In genomic region chr13:43061496-43062280, GRCh38 we compare ENCODE assay signal across 1 cellular context.
TF ChIP-seq lines count a peak whose summit lies in the region.

No MANE protein-coding gene starts in this region.

TF ChIP-seq in HCT116, 20 proteins besides CTCF, POLR2A, EP300 and RAD21:
- TF ChIP-seq SP1 (IDR thresholded peaks at IDR 0.05; ENCODE audit: low read depth), result peak; percentile 47; the same call in 1 of the 2 replicates
- TF ChIP-seq JUND (IDR thresholded peaks at IDR 0.05), result peak; percentile 60
- no peak for TF ChIP-seq TCF7L2 (IDR thresholded peaks at IDR 0.05; ENCODE audit: borderline replicate concordance, extremely low read depth, insufficient read depth, insufficient read length)
- TF ChIP-seq SRF (IDR thresholded peaks at IDR 0.05; ENCODE audit: low read depth), result no peak
- TF ChIP-seq, protein P1, sequence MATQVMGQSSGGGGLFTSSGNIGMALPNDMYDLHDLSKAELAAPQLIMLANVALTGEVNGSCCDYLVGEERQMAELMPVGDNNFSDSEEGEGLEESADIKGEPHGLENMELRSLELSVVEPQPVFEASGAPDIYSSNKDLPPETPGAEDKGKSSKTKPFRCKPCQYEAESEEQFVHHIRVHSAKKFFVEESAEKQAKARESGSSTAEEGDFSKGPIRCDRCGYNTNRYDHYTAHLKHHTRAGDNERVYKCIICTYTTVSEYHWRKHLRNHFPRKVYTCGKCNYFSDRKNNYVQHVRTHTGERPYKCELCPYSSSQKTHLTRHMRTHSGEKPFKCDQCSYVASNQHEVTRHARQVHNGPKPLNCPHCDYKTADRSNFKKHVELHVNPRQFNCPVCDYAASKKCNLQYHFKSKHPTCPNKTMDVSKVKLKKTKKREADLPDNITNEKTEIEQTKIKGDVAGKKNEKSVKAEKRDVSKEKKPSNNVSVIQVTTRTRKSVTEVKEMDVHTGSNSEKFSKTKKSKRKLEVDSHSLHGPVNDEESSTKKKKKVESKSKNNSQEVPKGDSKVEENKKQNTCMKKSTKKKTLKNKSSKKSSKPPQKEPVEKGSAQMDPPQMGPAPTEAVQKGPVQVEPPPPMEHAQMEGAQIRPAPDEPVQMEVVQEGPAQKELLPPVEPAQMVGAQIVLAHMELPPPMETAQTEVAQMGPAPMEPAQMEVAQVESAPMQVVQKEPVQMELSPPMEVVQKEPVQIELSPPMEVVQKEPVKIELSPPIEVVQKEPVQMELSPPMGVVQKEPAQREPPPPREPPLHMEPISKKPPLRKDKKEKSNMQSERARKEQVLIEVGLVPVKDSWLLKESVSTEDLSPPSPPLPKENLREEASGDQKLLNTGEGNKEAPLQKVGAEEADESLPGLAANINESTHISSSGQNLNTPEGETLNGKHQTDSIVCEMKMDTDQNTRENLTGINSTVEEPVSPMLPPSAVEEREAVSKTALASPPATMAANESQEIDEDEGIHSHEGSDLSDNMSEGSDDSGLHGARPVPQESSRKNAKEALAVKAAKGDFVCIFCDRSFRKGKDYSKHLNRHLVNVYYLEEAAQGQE (IDR thresholded peaks at IDR 0.05; ENCODE audit: low read depth), result no peak
- TF ChIP-seq ELF1 (IDR thresholded peaks at IDR 0.05; ENCODE audit: borderline replicate concordance, low read depth), result no peak
- TF ChIP-seq EZH2phosphoT487 (IDR thresholded peaks at IDR 0.05; ENCODE audit: borderline replicate concordance), result no peak
- no peak for TF ChIP-seq EGR1 (IDR thresholded peaks at IDR 0.05; ENCODE audit: low read depth)
- TF ChIP-seq EZH2 (IDR thresholded peaks at IDR 0.05), result no peak
- TF ChIP-seq, protein P2, sequence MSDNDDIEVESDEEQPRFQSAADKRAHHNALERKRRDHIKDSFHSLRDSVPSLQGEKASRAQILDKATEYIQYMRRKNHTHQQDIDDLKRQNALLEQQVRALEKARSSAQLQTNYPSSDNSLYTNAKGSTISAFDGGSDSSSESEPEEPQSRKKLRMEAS (IDR thresholded peaks at IDR 0.05), result no peak
- TF ChIP-seq POLR2AphosphoS5 (IDR thresholded peaks at IDR 0.05; ENCODE audit: low read depth, low read length), result no peak
- TF ChIP-seq ZBTB33 (IDR thresholded peaks at IDR 0.05; ENCODE audit: extremely low read depth, insufficient replicate concordance, low read length), result no peak
- TF ChIP-seq FOSL1 (IDR thresholded peaks at IDR 0.05; ENCODE audit: low read depth), result peak; percentile 54
- TF ChIP-seq ATF3 (IDR thresholded peaks at IDR 0.05), result no peak
- TF ChIP-seq SIN3A (IDR thresholded peaks at IDR 0.05; ENCODE audit: low read depth), result no peak
- no peak for TF ChIP-seq YY1 (IDR thresholded peaks at IDR 0.05; ENCODE audit: extremely low read depth, insufficient replicate concordance, low read depth, low read length)
- no peak for TF ChIP-seq ZFX (IDR thresholded peaks at IDR 0.05)
- TF ChIP-seq CBX3 (IDR thresholded peaks at IDR 0.05; ENCODE audit: low read depth), result no peak
- TF ChIP-seq CEBPB (IDR thresholded peaks at IDR 0.05; ENCODE audit: low read depth), result no peak
